ENCODE assay signal across 8 cellular contexts in the genomic region with DNA sequence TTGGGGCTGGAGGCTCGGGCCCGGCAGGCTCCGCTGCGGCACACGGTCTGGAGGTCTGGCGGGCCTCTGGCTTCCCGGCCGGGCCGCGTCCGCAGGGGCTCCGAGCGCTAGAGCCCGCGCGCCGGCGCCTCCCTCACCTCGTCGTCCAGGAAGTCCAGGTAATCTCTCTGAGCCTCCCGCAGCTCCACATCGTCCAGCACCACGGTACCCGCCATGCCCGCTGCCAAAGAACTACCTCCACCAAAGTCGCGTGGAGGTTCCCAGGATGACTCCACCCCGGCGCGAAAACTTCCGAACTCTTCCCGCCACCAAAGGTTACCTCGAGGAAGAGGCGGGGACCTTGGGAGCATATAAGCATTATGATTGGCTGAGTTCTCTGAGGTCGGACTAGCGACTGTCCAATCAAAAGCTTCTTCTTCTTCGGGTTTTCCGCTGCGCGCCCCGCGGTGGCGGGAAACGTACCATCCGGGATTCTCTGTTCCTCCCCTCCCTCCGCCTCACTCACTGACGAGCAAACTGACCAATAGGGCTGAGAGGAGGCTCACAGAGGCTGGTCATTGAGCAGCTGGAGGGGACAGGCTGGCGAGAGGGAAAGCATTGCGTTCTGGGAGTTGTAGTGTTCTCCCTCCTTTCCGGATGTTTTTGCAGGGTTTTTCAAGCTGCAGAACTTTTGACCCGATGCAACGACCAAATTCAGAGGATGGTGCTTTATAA. TPM values are rescaled to one million over a fixed set of nuclear protein-coding genes. Genes with fewer than 3 reads are reported as not detected.
A peak's percentile ranks its signal among the peaks of the same experiment; 100 is the strongest.
DNase-seq lines count a peak whose midpoint lies in the region; ATAC-seq and TF ChIP-seq lines count a peak whose summit lies in the region.

MCM3 (minus strand) TSS at position 283 of the 714 bp plus-strand sequence; CDS start at position 215, 68 bp downstream.

- H3K4me1 ChIP-seq in gastroesophageal sphincter (peaks cover 0 to 27% (median 2%) of the 10 kb centered on the region in 3 donors), neutrophil (ENCODE audit: control insufficient read depth in 1 of 2, insufficient read depth in 1 of 2, low read depth in 1 of 2, low read length in 1 of 2) (peaks cover 15 to 23% of the 10 kb centered on the region in 2 experiments)

- H3K27me3 ChIP-seq in gastroesophageal sphincter (no peaks in the 10 kb centered on the region), neutrophil (no peaks in the 10 kb centered on the region)

- H3K4me3 ChIP-seq in gastroesophageal sphincter: peak within 1 kb of the TSS; percentile 58 to 77
- peak within 1 kb of the TSS; percentile 72 to 84 for H3K4me3 ChIP-seq in neutrophil (ENCODE audit: low read depth in 1 of 2, low read length in 1 of 2)

- no peak for TF ChIP-seq CTCF in gastroesophageal sphincter (IDR thresholded peaks at IDR 0.05)
- TF ChIP-seq CTCF in neutrophil (IDR thresholded peaks at IDR 0.05): peak; percentile 60

- POLR2A ChIA-PET in HEK293T (lab: Yijun Ruan, JAX): interaction anchor here (0.6 to 5.5 kb wide), 38 partner anchors 10 to 388 kb away, joined by 3 to 69 read pairs (median 5); partner anchors contain the start of genes EFHC1 and PAQR8

- peak within 1 kb of the TSS in 3 of 4 donors; percentile 79 to 82 (median 79) for H3K27ac ChIP-seq in gastroesophageal sphincter
- H3K27ac ChIP-seq in neutrophil: peak within 1 kb of the TSS; percentile 49
- peak within 1 kb of the TSS; percentile 74 for H3K27ac ChIP-seq in substantia nigra (ENCODE audit: low read depth, low read length, poor library complexity, severe bottlenecking)

- in situ Hi-C loops in SK-MEL-5 (cut with HindIII; ENCODE audit: low pct_unique_long_range_greater_than_20kb, low sequenced_read_pairs): loop anchor here (25.0 kb wide), 1 partner anchor 103 kb away; no protein-coding TSS in a partner anchor

- H3K36me3 ChIP-seq in gastroesophageal sphincter: peaks cover 0 to 31% of the 10 kb centered on the region in 2 donors
- peaks cover 11% of the 10 kb centered on the region for H3K36me3 ChIP-seq in neutrophil

- TF ChIP-seq EP300 in gastroesophageal sphincter (IDR thresholded peaks at IDR 0.05): no peak

- DNase-seq in GF-D8 (lab: John Stamatoyannopoulos, UW) (peak; percentile 98), HEK293T (ENCODE audit: extremely low spot score) (peak; percentile 92), MV-4-11 (lab: John Stamatoyannopoulos, UW) (peak; percentile 100), SK-MEL-5 (ENCODE audit: low read depth, low spot score) (peak; percentile 99), substantia nigra (lab: John Stamatoyannopoulos, UW) (peak; percentile 53 to 99 (median 97))
- DNase-seq in activated naive CD4-positive, alpha-beta T cell treated with Interleukin-2 at 50 U/mL for 16 hours: peak; percentile 95

- H3K9me3 ChIP-seq in gastroesophageal sphincter: no peaks in the 10 kb centered on the region
- H3K9me3 ChIP-seq in neutrophil: no peaks in the 10 kb centered on the region

- TF ChIP-seq POLR2A in gastroesophageal sphincter (IDR thresholded peaks at IDR 0.05): no peak

- WGBS in gastroesophageal sphincter (ENCODE audit: low coverage in 1 of 2), 2 donors: 0% methylated on average over 5 of the region's 52 CpGs

- peak; percentile 100 for ATAC-seq in gastroesophageal sphincter

- CTCF ChIA-PET in HEK293T (lab: Yijun Ruan, JAX): interaction anchor here (0.6 to 3.2 kb wide), 5 partner anchors 19 to 123 kb away, joined by 3 to 21 read pairs (median 9); partner anchors contain the start of gene PAQR8

TF ChIP-seq in HEK293T, 16 proteins besides CTCF, POLR2A, EP300 and RAD21:
- TF ChIP-seq SP1 (IDR thresholded peaks at IDR 0.05) (no peak), CTBP1 (IDR thresholded peaks at IDR 0.05; ENCODE audit: borderline replicate concordance) (no peak), LEF1 (IDR thresholded peaks at IDR 0.05; ENCODE audit: borderline replicate concordance) (no peak), FOXA1 (IDR thresholded peaks at IDR 0.05) (no peak), FOXM1 (IDR thresholded peaks at IDR 0.05; ENCODE audit: borderline replicate concordance) (no peak), ARNT (IDR thresholded peaks at IDR 0.05) (no peak), HDGF (IDR thresholded peaks at IDR 0.05; ENCODE audit: borderline replicate concordance) (no peak), L3MBTL2 (conservative IDR thresholded peaks at IDR 0.05) (peak; percentile 90), PKNOX1 (IDR thresholded peaks at IDR 0.05) (peak; percentile 98), ELF4 (IDR thresholded peaks at IDR 0.05) (peak; percentile 46; the same call in 1 of the 2 replicates), SUZ12 (IDR thresholded peaks at IDR 0.05) (no peak), FOXK2 (IDR thresholded peaks at IDR 0.05) (no peak), ZNF384 (IDR thresholded peaks at IDR 0.05) (no peak), NFRKB (IDR thresholded peaks at IDR 0.05) (no peak)

RNA-seq across cellular contexts. Expression of gene MCM3, which starts in this region (rescaled TPM):
- 109 and 113 TPM in 2 replicates for total RNA-seq in SK-MEL-5 (2014; rRNA removed; shearing (Covaris generic))
- polyA plus RNA-seq in SK-MEL-5 (2015; cell fraction: cytosol; rRNA removed): 115 and 124 TPM in 2 replicates
- 141 and 154 TPM in 2 replicates for polyA plus RNA-seq in SK-MEL-5 (2015; cell fraction: nucleus; rRNA removed)
- total RNA-seq in gastroesophageal sphincter: 10 to 100 TPM; 36.1 to 53.3 (median 45.4) TPM

Comparison
In these comparisons a context has a peak if more than half of its experiments do, and no peak if none do; other contexts are left out.
1. Peak in every context shown above with its lines: DNase-seq, ATAC-seq, H3K4me3 ChIP-seq and H3K27ac ChIP-seq.